ENCODE assay signal across 10 cellular contexts in genomic region chr7:74820146-74820805, GRCh38. TPM values are rescaled to one million over a fixed set of nuclear protein-coding genes. Genes with fewer than 3 reads are reported as not detected.
DNase-seq lines count a peak whose midpoint lies in the region; ATAC-seq and TF ChIP-seq lines count a peak whose summit lies in the region.
"Not testable (repeated sequence)": the region's sequence is repeated elsewhere in the genome, so short reads cannot be mapped to it uniquely, and the experiment has no call there.
"Had no signal": no experiment of that assay in that cellular context is flagged by ENCODE, and none has a peak within 500 bp of the region (broad histone marks: within the 10 kb centered on the region; RNA-seq: fewer than 3 reads in every experiment).

No MANE protein-coding gene starts in this region.

- H3K4me3 Mint-ChIP-seq in activated T-cell treated with anti-CD3 and anti-CD28 coated beads, Interleukin-2, amount 50 U/mL, for 4 hours = not testable (repeated sequence)

- ATAC-seq in GM18498 (IDR thresholded peaks at IDR 0.05; ENCODE audit: unreplicated experiment) (peak; percentile 82), GM19035 (IDR thresholded peaks at IDR 0.05; ENCODE audit: unreplicated experiment) (peak; percentile 88), GM21447 (IDR thresholded peaks at IDR 0.05; ENCODE audit: unreplicated experiment) (peak; percentile 81), HG02678 (IDR thresholded peaks at IDR 0.05; ENCODE audit: unreplicated experiment) (peak; percentile 92), HG03066 (IDR thresholded peaks at IDR 0.05; ENCODE audit: low read depth, unreplicated experiment) (peak; percentile 86), HG03520 (IDR thresholded peaks at IDR 0.05; ENCODE audit: unreplicated experiment) (peak; percentile 87), left lung (peak; percentile 86)
- ATAC-seq in activated T-cell treated with anti-CD3 and anti-CD28 coated beads, Interleukin-2, amount 50 U/mL, for 4 hours = peak; percentile 88 to 91

- not testable (repeated sequence) for H3K27me3 Mint-ChIP-seq in activated T-cell treated with anti-CD3 and anti-CD28 coated beads, Interleukin-2, amount 50 U/mL, for 4 hours (ENCODE audit: low read depth)

- TF ChIP-seq CTCF in left lung (IDR thresholded peaks at IDR 0.05) = not testable (repeated sequence)

- not testable (repeated sequence) for H3K9me3 ChIP-seq in left lung

- intact Hi-C loops in left lung (cut with DNase I) = not testable (repeated sequence)

- not testable (repeated sequence) for DNase-seq in activated T-cell treated with anti-CD3 and anti-CD28 coated beads, Interleukin-2, amount 50 U/mL, for 4 hours; left lung

- not testable (repeated sequence) for H3K27ac ChIP-seq in left lung

- H3K36me3 ChIP-seq in left lung = not testable (repeated sequence)

- H3K36me3 Mint-ChIP-seq in activated T-cell treated with anti-CD3 and anti-CD28 coated beads, Interleukin-2, amount 50 U/mL, for 4 hours (ENCODE audit: insufficient read depth) = not testable (repeated sequence)

- H3K4me3 ChIP-seq in left lung = not testable (repeated sequence)

- H3K4me1 ChIP-seq in left lung = not testable (repeated sequence)

- not testable (repeated sequence) for H3K27me3 ChIP-seq in left lung

- H3K4me1 Mint-ChIP-seq in activated T-cell treated with anti-CD3 and anti-CD28 coated beads, Interleukin-2, amount 50 U/mL, for 4 hours (ENCODE audit: low read depth) = not testable (repeated sequence)

- not testable (repeated sequence) for H3K9me3 Mint-ChIP-seq in activated T-cell treated with anti-CD3 and anti-CD28 coated beads, Interleukin-2, amount 50 U/mL, for 4 hours

RNA-seq across cellular contexts. Expression of gene GTF2IRD2, which starts 31.1 kb away (rescaled TPM):
- 1 to 10 TPM; 2.6 to 6.5 (median 4.4) TPM for total RNA-seq in activated T-cell treated with anti-CD3 and anti-CD28 coated beads, Interleukin-2, amount 50 U/mL, for 4 hours
- 10 to 100 TPM; 13.0 to 14.2 TPM for total RNA-seq in left lung

RNA-seq across cellular contexts. Expression of gene NCF1, which starts 46.5 kb away (rescaled TPM):
- 1 to 10 TPM in 1 of 3 donors, under 1 TPM in 1, not detected in 1; 0.63 to 1.1 TPM for total RNA-seq in activated T-cell treated with anti-CD3 and anti-CD28 coated beads, Interleukin-2, amount 50 U/mL, for 4 hours
- 10 to 100 TPM in 1 of 2 donors, 1 to 10 TPM in 1; 8.7 to 85.8 TPM for total RNA-seq in left lung
- total RNA-seq: activated CD4-positive, alpha-beta T cell treated with anti-CD3 and anti-CD28 coated beads, Interleukin-2, amount 10 ng/mL, durations not matched to agents 24 days and 14 days; vagina had no signal

Comparison
In these comparisons a context has a peak if more than half of its experiments do, and no peak if none do; other contexts are left out.
1. RNA of gene NCF1, which starts 46.5 kb away (total RNA-seq): 8.7 to 85.8 TPM in left lung; 0.63 to 1.1 TPM in activated T-cell treated with anti-CD3 and anti-CD28 coated beads, Interleukin-2, amount 50 U/mL, for 4 hours; every median in the first group is over 4 times any median in the second.
2. Peak in every context shown above with its lines, with median percentiles within 50 percentile points of each other: ATAC-seq.